In the genomic region with DNA sequence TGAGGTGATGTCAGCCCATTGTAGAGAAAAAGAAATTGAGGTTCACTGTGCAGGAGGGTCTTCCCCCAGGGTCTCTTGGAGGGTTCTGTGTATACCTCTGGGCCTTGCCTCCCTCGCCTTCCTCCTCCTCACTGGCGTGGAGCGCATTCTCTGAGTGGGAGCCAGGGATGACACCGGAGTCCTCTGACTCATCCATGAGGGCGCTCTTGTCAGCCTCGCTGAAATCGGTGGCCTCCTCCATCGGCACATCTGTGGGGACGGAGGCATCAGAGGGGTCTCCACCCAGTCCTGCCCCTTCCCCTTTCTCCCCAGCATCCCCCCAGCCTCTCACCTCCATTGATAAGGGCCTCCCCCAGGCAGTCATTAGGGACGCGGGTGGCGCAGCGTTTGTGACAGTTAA, we compare ENCODE assay signal across 27 cellular contexts.
"Had no signal": no experiment of that assay in that cellular context is flagged by ENCODE, and none has a peak within 500 bp of the region (broad histone marks: within the 10 kb centered on the region; RNA-seq: fewer than 3 reads in every experiment).

No MANE protein-coding gene starts in this region.

- H3K27me3 Mint-ChIP-seq: activated CD4-positive, alpha-beta memory T cell treated with anti-CD3 and anti-CD28 coated beads for 36 hours; activated CD4-positive, alpha-beta T cell treated with anti-CD3 and anti-CD28 coated beads for 36 hours; activated CD4-positive, alpha-beta T cell treated with anti-CD3 and anti-CD28 coated beads, Interleukin-2, amount 10 ng/mL, durations not matched to agents 24 days and 14 days; activated CD8-positive, alpha-beta memory T cell treated with anti-CD3 and anti-CD28 coated beads, Interleukin-2, amount 10 ng/mL, durations not matched to agents 7 days and 5 days; activated naive CD8-positive, alpha-beta T cell; activated T-helper 17 cell treated with anti-CD3 and anti-CD28 coated beads, Interleukin-2, amount 50 U/mL, for 72 hours; effector memory CD8-positive, alpha-beta T cell had no signal

- H3K27me3 ChIP-seq: adrenal gland, body of pancreas, esophagus squamous epithelium, gastroesophageal sphincter had no signal

- H3K4me3 ChIP-seq: adrenal gland, body of pancreas, esophagus squamous epithelium, gastroesophageal sphincter had no signal

- DNase-seq: activated CD4-positive, alpha-beta memory T cell treated with anti-CD3 and anti-CD28 coated beads for 36 hours; activated CD4-positive, alpha-beta T cell treated with anti-CD3 and anti-CD28 coated beads for 36 hours; activated CD4-positive, alpha-beta T cell treated with anti-CD3 and anti-CD28 coated beads, Interleukin-2, amount 10 ng/mL, durations not matched to agents 24 days and 14 days; activated CD4-positive, CD25-positive, alpha-beta regulatory T cell; activated CD4-positive, CD25-positive, alpha-beta regulatory T cell treated with anti-CD3 and anti-CD28 coated beads, Interleukin-2, amount 50 U/mL, for 72 hours; activated CD8-positive, alpha-beta memory T cell treated with anti-CD3 and anti-CD28 coated beads, Interleukin-2, amount 10 ng/mL, durations not matched to agents 7 days and 5 days; activated CD8-positive, alpha-beta memory T cell treated with anti-CD3 and anti-CD28 coated beads, Interleukin-2, amount 50 U/mL, for 4 hours; activated CD8-positive, alpha-beta T cell treated with anti-CD3 and anti-CD28 coated beads, Interleukin-2, amount 10 ng/mL, durations not matched to agents 7 days and 5 days; activated effector memory CD4-positive, alpha-beta T cell treated with Interleukin-2 at 50 U/mL for 16 hours; activated gamma-delta T cell treated with Interleukin-2 at 50 U/mL for 16 hours; activated naive CD4-positive, alpha-beta T cell treated with anti-CD3 and anti-CD28 coated beads, Interleukin-2, amount 50 U/mL, for 16 hours; activated naive CD4-positive, alpha-beta T cell treated with Interleukin-2 at 50 U/mL for 16 hours; activated T-cell treated with anti-CD3 and anti-CD28 coated beads, Interleukin-2, amount 50 U/mL, for 1 hour; adrenal gland; amygdala; aorta; body of pancreas; cortex of kidney; dermis blood vessel endothelial cell; effector CD4-positive, alpha-beta T cell; effector memory CD8-positive, alpha-beta T cell; esophagus squamous epithelium; foreskin melanocyte; T-helper 2 cell had no signal

- H3K36me3 Mint-ChIP-seq: activated naive CD8-positive, alpha-beta T cell had no signal

- H3K4me3 Mint-ChIP-seq: activated CD4-positive, alpha-beta memory T cell treated with anti-CD3 and anti-CD28 coated beads for 36 hours; activated CD4-positive, alpha-beta T cell treated with anti-CD3 and anti-CD28 coated beads for 36 hours; activated CD4-positive, alpha-beta T cell treated with anti-CD3 and anti-CD28 coated beads, Interleukin-2, amount 10 ng/mL, durations not matched to agents 24 days and 14 days; activated CD8-positive, alpha-beta memory T cell treated with anti-CD3 and anti-CD28 coated beads, Interleukin-2, amount 10 ng/mL, durations not matched to agents 7 days and 5 days; activated CD8-positive, alpha-beta T cell treated with anti-CD3 and anti-CD28 coated beads, Interleukin-2, amount 10 ng/mL, durations not matched to agents 7 days and 5 days; activated naive CD8-positive, alpha-beta T cell; activated T-helper 17 cell treated with anti-CD3 and anti-CD28 coated beads, Interleukin-2, amount 50 U/mL, for 72 hours; effector memory CD8-positive, alpha-beta T cell had no signal

- H3K27ac ChIP-seq: adrenal gland, body of pancreas, esophagus squamous epithelium, gastroesophageal sphincter had no signal

- ATAC-seq: activated CD4-positive, alpha-beta T cell treated with anti-CD3 and anti-CD28 coated beads for 36 hours; activated CD8-positive, alpha-beta memory T cell treated with anti-CD3 and anti-CD28 coated beads, Interleukin-2, amount 10 ng/mL, durations not matched to agents 7 days and 5 days; activated CD8-positive, alpha-beta T cell treated with anti-CD3 and anti-CD28 coated beads, Interleukin-2, amount 10 ng/mL, durations not matched to agents 7 days and 5 days; activated T-helper 17 cell treated with anti-CD3 and anti-CD28 coated beads, Interleukin-2, amount 50 U/mL, for 72 hours; body of pancreas; effector memory CD8-positive, alpha-beta T cell; gastroesophageal sphincter had no signal

- H3K4me1 ChIP-seq: adrenal gland had no signal

- H3K9me3 ChIP-seq: adrenal gland, body of pancreas, esophagus squamous epithelium, gastroesophageal sphincter had no signal

- H3K27ac Mint-ChIP-seq: activated CD4-positive, alpha-beta memory T cell treated with anti-CD3 and anti-CD28 coated beads for 36 hours; activated CD4-positive, alpha-beta T cell treated with anti-CD3 and anti-CD28 coated beads for 36 hours; activated CD4-positive, alpha-beta T cell treated with anti-CD3 and anti-CD28 coated beads, Interleukin-2, amount 10 ng/mL, durations not matched to agents 24 days and 14 days; activated CD8-positive, alpha-beta memory T cell treated with anti-CD3 and anti-CD28 coated beads, Interleukin-2, amount 10 ng/mL, durations not matched to agents 7 days and 5 days; activated CD8-positive, alpha-beta T cell treated with anti-CD3 and anti-CD28 coated beads, Interleukin-2, amount 10 ng/mL, durations not matched to agents 7 days and 5 days; activated naive CD8-positive, alpha-beta T cell; activated T-helper 17 cell treated with anti-CD3 and anti-CD28 coated beads, Interleukin-2, amount 50 U/mL, for 72 hours had no signal

- H3K9me3 Mint-ChIP-seq: activated CD4-positive, alpha-beta memory T cell treated with anti-CD3 and anti-CD28 coated beads for 36 hours; activated CD4-positive, alpha-beta T cell treated with anti-CD3 and anti-CD28 coated beads, Interleukin-2, amount 10 ng/mL, durations not matched to agents 24 days and 14 days; activated T-helper 17 cell treated with anti-CD3 and anti-CD28 coated beads, Interleukin-2, amount 50 U/mL, for 72 hours; effector memory CD8-positive, alpha-beta T cell had no signal
